In the genomic region with DNA sequence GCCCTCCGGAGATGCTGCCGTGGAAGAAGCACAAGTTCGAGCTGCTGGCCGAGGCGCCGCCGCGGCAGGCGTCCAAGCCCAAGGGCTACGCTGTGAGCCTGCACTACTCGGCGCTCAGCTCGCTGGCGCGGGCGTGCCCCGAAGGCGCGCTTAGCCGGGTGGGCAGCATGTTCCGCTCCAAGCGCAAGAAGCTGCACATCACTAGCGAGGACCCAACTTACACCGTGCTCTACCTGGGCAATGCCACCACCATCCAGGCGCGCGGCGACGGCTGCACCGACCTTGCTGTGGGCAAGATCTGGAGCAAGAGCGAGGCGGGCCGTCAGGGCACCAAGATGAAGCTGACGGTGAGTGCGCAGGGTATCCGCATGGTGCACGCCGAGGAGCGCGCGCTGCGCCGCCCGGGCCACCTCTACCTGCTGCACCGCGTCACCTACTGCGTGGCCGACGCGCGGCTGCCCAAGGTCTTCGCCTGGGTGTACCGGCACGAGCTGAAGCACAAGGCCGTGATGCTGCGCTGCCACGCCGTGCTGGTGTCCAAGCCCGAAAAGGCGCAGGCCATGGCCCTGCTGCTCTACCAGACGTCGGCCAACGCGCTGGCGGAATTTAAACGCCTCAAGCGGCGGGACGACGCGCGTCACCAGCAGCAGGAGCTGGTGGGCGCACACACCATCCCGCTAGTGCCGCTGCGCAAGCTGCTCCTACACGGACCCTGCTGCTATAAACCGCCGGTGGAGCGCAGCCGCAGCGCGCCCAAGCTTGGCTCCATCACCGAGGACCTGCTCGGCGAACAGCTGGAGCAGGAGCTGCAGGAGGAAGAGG, we compare ENCODE assay signal across 8 cellular contexts. TPM values are rescaled to one million over a fixed set of nuclear protein-coding genes. Genes with fewer than 3 reads are reported as not detected.
DNase-seq lines count a peak whose midpoint lies in the region; ATAC-seq and TF ChIP-seq lines count a peak whose summit lies in the region.

No MANE protein-coding gene starts in this region.

- H3K4me3 ChIP-seq in AG04449 (ENCODE audit: low read depth, low read length): peak overlapping the region; percentile 70

- POLR2A ChIA-PET in AG04449 (lab: Yijun Ruan, JAX): interaction anchor here (0.6 to 3.0 kb wide), 22 partner anchors 12 to 835 kb away, joined by 3 to 29 read pairs (median 5); a partner anchor contains a TSS

- in situ Hi-C loops in GM13977 (cut with MboI; ENCODE audit: low pct_unique_long_range_greater_than_20kb, low sequenced_read_pairs, unreplicated experiment): loop anchor here (10.0 to 25.0 kb wide), 4 partner anchors 275 to 850 kb away; a partner anchor contains a TSS

- intact Hi-C loops in left colon (cut with DNase I, micrococcal nuclease): loop anchor here in 1 of 2 donors (10.0 kb wide), 1 partner anchor 578 kb away; no protein-coding TSS in a partner anchor

- CTCF ChIA-PET in AG04449 (lab: Yijun Ruan, JAX): interaction anchor here (0.6 to 14.2 kb wide), 20 partner anchors 10 to 855 kb away, joined by 3 to 288 read pairs (median 4); a partner anchor contains a TSS

- TF ChIP-seq CTCF in AG04449 (IDR thresholded peaks at IDR 0.05; ENCODE audit: insufficient read depth, low read length, missing control alignments) (no peak), GM13977 (IDR thresholded peaks at IDR 0.05; ENCODE audit: extremely low read depth, insufficient read depth, missing control alignments) (no peak)

- DNase-seq in AG04449 (ENCODE audit: low read depth, low spot score) (no peak), GM13977 (ENCODE audit: low spot score) (peak; percentile 65), cerebellum (ENCODE audit: low spot score) (peak; percentile 37), left colon (peak in 1 of 2 donors; percentile 54)
- DNase-seq in stimulated activated CD8-positive, alpha-beta memory T cell treated with anti-CD3 and anti-CD28 coated beads, Interleukin-12 subunit alpha, Interleukin-12 subunit beta, amount 100 ng/mL, for 4 hours (ENCODE audit: low read depth): peak; percentile 11

- ATAC-seq in SK-N-SH treated with all-trans-retinoic acid at 6 μM for 48 hours (peak; percentile 14), left colon (peak; percentile 18), GM21723 (IDR thresholded peaks at IDR 0.05; ENCODE audit: unreplicated experiment) (no peak), HG02759 (IDR thresholded peaks at IDR 0.05; ENCODE audit: unreplicated experiment) (no peak)

TF ChIP-seq in SK-N-SH treated with all-trans-retinoic acid at 6 μM for 48 hours, 23 proteins besides CTCF, POLR2A, EP300 and RAD21:
- TF ChIP-seq ZNF70 (CRISPR knock-in tag; IDR thresholded peaks at IDR 0.05) (no peak), ZFP30 (CRISPR knock-in tag; IDR thresholded peaks at IDR 0.05) (no peak), TOX (CRISPR knock-in tag; IDR thresholded peaks at IDR 0.05; ENCODE audit: borderline replicate concordance) (no peak), ZC3H10 (CRISPR knock-in tag; IDR thresholded peaks at IDR 0.05) (no peak), ISL1 (CRISPR knock-in tag; IDR thresholded peaks at IDR 0.05) (no peak)
- TF ChIP-seq, protein P1, sequence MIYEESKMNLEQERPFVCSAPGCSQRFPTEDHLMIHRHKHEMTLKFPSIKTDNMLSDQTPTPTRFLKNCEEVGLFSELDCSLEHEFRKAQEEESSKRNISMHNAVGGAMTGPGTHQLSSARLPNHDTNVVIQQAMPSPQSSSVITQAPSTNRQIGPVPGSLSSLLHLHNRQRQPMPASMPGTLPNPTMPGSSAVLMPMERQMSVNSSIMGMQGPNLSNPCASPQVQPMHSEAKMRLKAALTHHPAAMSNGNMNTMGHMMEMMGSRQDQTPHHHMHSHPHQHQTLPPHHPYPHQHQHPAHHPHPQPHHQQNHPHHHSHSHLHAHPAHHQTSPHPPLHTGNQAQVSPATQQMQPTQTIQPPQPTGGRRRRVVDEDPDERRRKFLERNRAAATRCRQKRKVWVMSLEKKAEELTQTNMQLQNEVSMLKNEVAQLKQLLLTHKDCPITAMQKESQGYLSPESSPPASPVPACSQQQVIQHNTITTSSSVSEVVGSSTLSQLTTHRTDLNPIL (CRISPR knock-in tag; IDR thresholded peaks at IDR 0.05; ENCODE audit: low read depth): no peak

RNA-seq across cellular contexts. Expression of a gene that starts 1.3 kb away (rescaled TPM):
- total RNA-seq in cerebellum (10.9 TPM), left colon (10 to 100 TPM; 29.1 to 73.4 TPM)

RNA-seq across cellular contexts. Expression of a gene that starts 15.0 kb away (rescaled TPM):
- total RNA-seq in cerebellum (30.7 TPM), left colon (10 to 100 TPM; 31.3 to 42.7 TPM)

RNA-seq across cellular contexts. Expression of a gene that starts 53.8 kb away (rescaled TPM):
- total RNA-seq in cerebellum (24.3 TPM), left colon (10 to 100 TPM; 46.1 to 68.2 TPM)

Comparison
In these comparisons a context has a peak if more than half of its experiments do, and no peak if none do; other contexts are left out.
1. ATAC-seq: peak in SK-N-SH treated with all-trans-retinoic acid at 6 μM for 48 hours (single experiment) and left colon (single experiment); none in GM21723 (single experiment) and HG02759 (single experiment).